Comparison of ENCODE assay signal across 13 cellular contexts in genomic region chr2:64819371-64819770, GRCh38.
DNase-seq lines count a peak whose midpoint lies in the region; ATAC-seq and TF ChIP-seq lines count a peak whose summit lies in the region.
"Had no signal": no experiment of that assay in that cellular context is flagged by ENCODE, and none has a peak within 500 bp of the region (broad histone marks: within the 10 kb centered on the region; RNA-seq: fewer than 3 reads in every experiment).

No MANE protein-coding gene starts in this region.

- no peaks in the 10 kb centered on the region for H3K27me3 ChIP-seq in CD8-positive, alpha-beta memory T cell (ENCODE audit: insufficient read depth, low read length, poor library complexity, severe bottlenecking)
- H3K27me3 ChIP-seq in OCI-LY3 (ENCODE audit: low read depth, low read length) (no peaks in the 10 kb centered on the region), mucosa of rectum (ENCODE audit: control insufficient read depth in 2 of 2, insufficient read depth in 2 of 2, low read length in 2 of 2) (no peaks in the 10 kb centered on the region)

- no peaks in the 10 kb centered on the region for H3K9me3 Mint-ChIP-seq in CD8-positive, alpha-beta memory T cell
- peaks cover 6% of the 10 kb centered on the region for H3K9me3 Mint-ChIP-seq in WTC11
- H3K9me3 Mint-ChIP-seq: mesothelial cell of epicardium had no signal

- no peaks in the 10 kb centered on the region for H3K36me3 Mint-ChIP-seq in CD8-positive, alpha-beta memory T cell
- no peaks in the 10 kb centered on the region for H3K36me3 Mint-ChIP-seq in WTC11
- H3K36me3 Mint-ChIP-seq: mesothelial cell of epicardium, type B pancreatic cell had no signal

- POLR2A ChIA-PET in CD8-positive, alpha-beta memory T cell (lab: Charles Lee) = interaction anchor here (0.6 to 2.5 kb wide), 4 partner anchors 8 to 166 kb away, joined by 3 to 10 read pairs (median 4); partner anchors contain the start of gene SERTAD2
- POLR2A ChIA-PET in WTC11 (lab: Charles Lee) = no interaction called here

- H3K4me1 Mint-ChIP-seq in CD8-positive, alpha-beta memory T cell = peaks cover 20 to 31% (median 23%) of the 10 kb centered on the region in 3 donors
- H3K4me1 Mint-ChIP-seq in WTC11 = peaks cover 19% of the 10 kb centered on the region

- H3K36me3 ChIP-seq in CD8-positive, alpha-beta memory T cell (ENCODE audit: insufficient read depth, low read length) = no peaks in the 10 kb centered on the region
- H3K36me3 ChIP-seq in OCI-LY3 (replicated peaks; ENCODE audit: low read depth, low read length) (no peaks in the 10 kb centered on the region), mucosa of rectum (ENCODE audit: control insufficient read depth in 2 of 2, insufficient read depth in 2 of 2, low read length in 2 of 2) (no peaks in the 10 kb centered on the region)

- peak overlapping the region; percentile 42 for H3K4me3 ChIP-seq in CD8-positive, alpha-beta memory T cell (ENCODE audit: low read length)
- H3K4me3 ChIP-seq in OCI-LY3 (ENCODE audit: low read length) = peak overlapping the region; percentile 61
- H3K4me3 ChIP-seq in mucosa of rectum (ENCODE audit: low read length in 2 of 2) = no peak overlapping the region

- CTCF ChIA-PET in CD8-positive, alpha-beta memory T cell (lab: Charles Lee) = interaction anchor here (1.6 to 5.1 kb wide), 3 partner anchors 11 to 168 kb away, joined by 3 to 31 read pairs (median 5); no protein-coding TSS in a partner anchor
- CTCF ChIA-PET in WTC11 (lab: Charles Lee) = interaction anchor here (2.4 kb wide), 1 partner anchor 12 kb away, joined by 10 read pairs; no protein-coding TSS in a partner anchor

- ATAC-seq in GM21737 (IDR thresholded peaks at IDR 0.05; ENCODE audit: unreplicated experiment) (peak; percentile 6), HG03521 (IDR thresholded peaks at IDR 0.05; ENCODE audit: unreplicated experiment) (no peak), WTC11 (no peak)

- H4K20me1 ChIP-seq in OCI-LY3 (ENCODE audit: insufficient read depth, low read length) = no peaks in the 10 kb centered on the region

- H3K4me2 ChIP-seq in OCI-LY3 (ENCODE audit: low read length) = peak overlapping the region; percentile 86

- DNase-seq in CD8-positive, alpha-beta memory T cell = no peak
- no peak for DNase-seq in globus pallidus (ENCODE audit: low spot score)
- no peak for DNase-seq in WTC11 (ENCODE audit: low spot score)
- DNase-seq in NAMALWA (ENCODE audit: low spot score) = no peak
- DNase-seq: erythroblast, NCI-H446, T-helper 9 cell had no signal

- H2AFZ ChIP-seq in OCI-LY3 (ENCODE audit: low read depth, low read length) = no peak overlapping the region

- peak overlapping the region; percentile 79 to 97 (median 92) for H3K27ac Mint-ChIP-seq in CD8-positive, alpha-beta memory T cell
- H3K27ac Mint-ChIP-seq in WTC11 = no peak overlapping the region
- H3K27ac Mint-ChIP-seq: mesothelial cell of epicardium, type B pancreatic cell had no signal

- no peak for TF ChIP-seq CTCF in OCI-LY3 (IDR thresholded peaks at IDR 0.05; ENCODE audit: low read depth, low read length)
- no peak for TF ChIP-seq CTCF in WTC11 (IDR thresholded peaks at IDR 0.05)

- H3K4me3 Mint-ChIP-seq in CD8-positive, alpha-beta memory T cell = peak overlapping the region; percentile 15 to 76 (median 71)
- H3K4me3 Mint-ChIP-seq in WTC11 = no peak overlapping the region
- H3K4me3 Mint-ChIP-seq: mesothelial cell of epicardium, type B pancreatic cell had no signal

- H3K79me2 ChIP-seq in OCI-LY3 (ENCODE audit: low read length) = no peaks in the 10 kb centered on the region

- H3K27ac ChIP-seq in CD8-positive, alpha-beta memory T cell (ENCODE audit: low read depth, low read length) = peak overlapping the region; percentile 51
- H3K27ac ChIP-seq in OCI-LY3 (ENCODE audit: low read length) (peak overlapping the region; percentile 88), mucosa of rectum (ENCODE audit: low read depth in 2 of 2, low read length in 2 of 2) (peak overlapping the region; percentile 35 to 49)

- H3K9ac ChIP-seq in OCI-LY3 (ENCODE audit: low read length) (peak overlapping the region; percentile 42), mucosa of rectum (ENCODE audit: low read depth in 1 of 2, low read length in 2 of 2) (no peak overlapping the region)

- peaks cover 25% of the 10 kb centered on the region for H3K4me1 ChIP-seq in CD8-positive, alpha-beta memory T cell (ENCODE audit: insufficient read depth, low read length)
- H3K4me1 ChIP-seq in OCI-LY3 (ENCODE audit: low read length) (peaks cover 32% of the 10 kb centered on the region), mucosa of rectum (ENCODE audit: control insufficient read depth in 2 of 2, insufficient read depth in 2 of 2, low read length in 2 of 2) (no peaks in the 10 kb centered on the region)

- no peaks in the 10 kb centered on the region for H3K9me3 ChIP-seq in CD8-positive, alpha-beta memory T cell (ENCODE audit: low read length)
- H3K9me3 ChIP-seq in OCI-LY3 (ENCODE audit: insufficient read depth, low read length) (no peaks in the 10 kb centered on the region), mucosa of rectum (ENCODE audit: control insufficient read depth in 2 of 2, low read length in 2 of 2) (no peaks in the 10 kb centered on the region)

- H3K27me3 Mint-ChIP-seq in CD8-positive, alpha-beta memory T cell = no peaks in the 10 kb centered on the region
- H3K27me3 Mint-ChIP-seq in WTC11 (ENCODE audit: low read depth) = peaks cover 4% of the 10 kb centered on the region
- H3K27me3 Mint-ChIP-seq: type B pancreatic cell had no signal

TF ChIP-seq in WTC11, 78 proteins besides CTCF, POLR2A, EP300 and RAD21 (continues in another document):
- TF ChIP-seq PRDM15 (CRISPR knock-in tag; IDR thresholded peaks at IDR 0.05) = no peak
- no peak for TF ChIP-seq GRHL2 (CRISPR knock-in tag; IDR thresholded peaks at IDR 0.05; ENCODE audit: insufficient replicate concordance, severe bottlenecking)
- no peak for TF ChIP-seq ELF4 (CRISPR knock-in tag; IDR thresholded peaks at IDR 0.05; ENCODE audit: low read depth)
- TF ChIP-seq ZNF317 (CRISPR knock-in tag; IDR thresholded peaks at IDR 0.05; ENCODE audit: borderline replicate concordance, low read depth) = no peak
- no peak for TF ChIP-seq NFE2L1 (CRISPR knock-in tag; IDR thresholded peaks at IDR 0.05)
- TF ChIP-seq SOX15 (CRISPR knock-in tag; IDR thresholded peaks at IDR 0.05) = no peak
- no peak for TF ChIP-seq NFYB (CRISPR knock-in tag; conservative IDR thresholded peaks at IDR 0.05; ENCODE audit: low read depth)
- TF ChIP-seq, protein P1, sequence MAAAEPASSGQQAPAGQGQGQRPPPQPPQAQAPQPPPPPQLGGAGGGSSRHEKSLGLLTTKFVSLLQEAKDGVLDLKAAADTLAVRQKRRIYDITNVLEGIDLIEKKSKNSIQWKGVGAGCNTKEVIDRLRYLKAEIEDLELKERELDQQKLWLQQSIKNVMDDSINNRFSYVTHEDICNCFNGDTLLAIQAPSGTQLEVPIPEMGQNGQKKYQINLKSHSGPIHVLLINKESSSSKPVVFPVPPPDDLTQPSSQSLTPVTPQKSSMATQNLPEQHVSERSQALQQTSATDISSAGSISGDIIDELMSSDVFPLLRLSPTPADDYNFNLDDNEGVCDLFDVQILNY (CRISPR knock-in tag; IDR thresholded peaks at IDR 0.05) = no peak
- TF ChIP-seq, protein P2, sequence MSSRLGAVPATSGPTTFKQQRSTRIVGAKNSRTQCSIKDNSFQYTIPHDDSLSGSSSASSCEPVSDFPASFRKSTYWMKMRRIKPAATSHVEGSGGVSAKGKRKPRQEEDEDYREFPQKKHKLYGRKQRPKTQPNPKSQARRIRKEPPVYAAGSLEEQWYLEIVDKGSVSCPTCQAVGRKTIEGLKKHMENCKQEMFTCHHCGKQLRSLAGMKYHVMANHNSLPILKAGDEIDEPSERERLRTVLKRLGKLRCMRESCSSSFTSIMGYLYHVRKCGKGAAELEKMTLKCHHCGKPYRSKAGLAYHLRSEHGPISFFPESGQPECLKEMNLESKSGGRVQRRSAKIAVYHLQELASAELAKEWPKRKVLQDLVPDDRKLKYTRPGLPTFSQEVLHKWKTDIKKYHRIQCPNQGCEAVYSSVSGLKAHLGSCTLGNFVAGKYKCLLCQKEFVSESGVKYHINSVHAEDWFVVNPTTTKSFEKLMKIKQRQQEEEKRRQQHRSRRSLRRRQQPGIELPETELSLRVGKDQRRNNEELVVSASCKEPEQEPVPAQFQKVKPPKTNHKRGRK (CRISPR knock-in tag; IDR thresholded peaks at IDR 0.05; ENCODE audit: borderline replicate concordance) = no peak

Comparison
In these comparisons a context has a peak if more than half of its experiments do, and no peak if none do; other contexts are left out.
1. H3K4me3 ChIP-seq: peak in CD8-positive, alpha-beta memory T cell (single experiment) and OCI-LY3 (single experiment); none in mucosa of rectum (0 of 2).
2. Peak in every context shown above with its lines, with median percentiles within 50 percentile points of each other: H3K27ac ChIP-seq.